24 cellular contexts compared by ENCODE assay signal in the genomic region with DNA sequence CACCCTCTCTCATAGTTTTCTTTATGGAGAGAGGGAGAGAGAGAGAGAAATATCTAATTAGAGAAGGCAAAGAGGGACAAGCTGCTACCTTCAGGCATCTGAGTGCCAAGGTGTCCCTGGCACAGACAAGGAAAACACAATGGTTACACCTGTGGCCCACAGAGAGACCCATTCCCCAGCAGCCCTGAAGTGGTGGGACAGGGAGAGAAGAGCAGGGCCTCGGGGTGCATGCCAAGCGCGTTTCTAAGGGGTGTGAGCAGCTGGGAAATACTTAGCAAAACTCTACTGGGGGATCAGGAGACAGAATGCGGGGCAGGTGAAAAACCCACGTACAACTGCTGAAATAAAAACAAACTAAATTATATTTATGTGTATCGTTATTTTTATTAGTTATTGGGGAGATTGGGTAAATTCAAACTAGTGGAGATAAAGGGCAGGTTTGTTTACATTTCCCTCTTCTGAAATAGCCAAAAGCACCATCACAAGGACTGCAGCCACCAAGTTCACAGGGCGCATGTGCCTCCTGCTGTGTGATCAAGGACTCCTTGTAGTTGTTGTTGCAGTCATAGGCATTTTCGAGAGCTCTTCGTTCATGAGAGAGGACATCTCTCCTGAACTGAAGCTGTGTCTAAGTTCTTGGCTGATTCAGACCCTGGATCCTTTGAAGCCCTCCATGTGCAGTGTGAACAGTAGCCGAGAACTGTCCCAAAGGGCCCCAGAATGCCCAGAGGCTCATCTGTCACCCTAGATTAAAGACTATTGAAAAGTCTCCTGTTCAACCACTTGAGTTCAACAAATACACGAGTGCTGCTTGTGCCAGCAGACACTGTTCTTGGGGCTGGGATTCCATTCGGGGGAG. TPM values are rescaled to one million over a fixed set of nuclear protein-coding genes. Genes with fewer than 3 reads are reported as not detected.
"Had no signal": no experiment of that assay in that cellular context is flagged by ENCODE, and none has a peak within 500 bp of the region (broad histone marks: within the 10 kb centered on the region; RNA-seq: fewer than 3 reads in every experiment).

No MANE protein-coding gene starts in this region.

- H3K4me3 ChIP-seq: heart left ventricle, psoas muscle, sigmoid colon, skin epidermis, stomach, thoracic aorta, vagina had no signal

- H3K36me3 ChIP-seq: heart left ventricle, sigmoid colon, stomach, thoracic aorta, vagina had no signal

- H3K9me3 Mint-ChIP-seq: naive B cell, nephron progenitor cell, type B pancreatic cell had no signal

- DNase-seq: effector memory CD4-positive, alpha-beta T cell; heart left ventricle; hippocampal formation; left colon; mesendoderm; naive B cell; nephron progenitor cell; psoas muscle; retina; sigmoid colon; stimulated activated CD4-positive, alpha-beta T cell treated with anti-CD3 and anti-CD28 coated beads, Interleukin-2, amount 100 ng/mL, for 24 hours; stimulated activated CD4-positive, alpha-beta T cell treated with anti-CD3 and anti-CD28 coated beads, Interleukin-4, amount 100 ng/mL, for 4 hours; stimulated activated naive CD4-positive, alpha-beta T cell; stomach; substantia nigra had no signal

- H3K36me3 Mint-ChIP-seq: naive B cell, type B pancreatic cell had no signal

- ATAC-seq: esophagus mucosa, heart left ventricle, left colon, psoas muscle had no signal

- H3K27me3 Mint-ChIP-seq: naive B cell, type B pancreatic cell had no signal

- H3K4me3 Mint-ChIP-seq: nephron progenitor cell, type B pancreatic cell had no signal

- H3K27ac ChIP-seq: heart left ventricle, psoas muscle, sigmoid colon, skin epidermis, stomach, thoracic aorta, vagina had no signal

- H3K27me3 ChIP-seq: heart left ventricle, sigmoid colon, stomach, vagina had no signal

- H3K4me1 ChIP-seq: heart left ventricle, psoas muscle, sigmoid colon, stomach, vagina had no signal

- H3K27ac Mint-ChIP-seq: type B pancreatic cell had no signal

- FAIRE-seq: endometrium, frontal cortex had no signal

- H3K9me3 ChIP-seq: heart left ventricle, psoas muscle, sigmoid colon, stomach, thoracic aorta, vagina had no signal

RNA-seq across cellular contexts. Expression of gene SERPINC1, which starts 0.7 kb away (rescaled TPM):
- total RNA-seq: fibroblast of lung, frontal cortex, lung microvascular endothelial cell, sigmoid colon, thoracic aorta, vagina had no signal
- polyA plus RNA-seq: fibroblast of lung had no signal
